8 cellular contexts compared by ENCODE assay signal in the genomic region with DNA sequence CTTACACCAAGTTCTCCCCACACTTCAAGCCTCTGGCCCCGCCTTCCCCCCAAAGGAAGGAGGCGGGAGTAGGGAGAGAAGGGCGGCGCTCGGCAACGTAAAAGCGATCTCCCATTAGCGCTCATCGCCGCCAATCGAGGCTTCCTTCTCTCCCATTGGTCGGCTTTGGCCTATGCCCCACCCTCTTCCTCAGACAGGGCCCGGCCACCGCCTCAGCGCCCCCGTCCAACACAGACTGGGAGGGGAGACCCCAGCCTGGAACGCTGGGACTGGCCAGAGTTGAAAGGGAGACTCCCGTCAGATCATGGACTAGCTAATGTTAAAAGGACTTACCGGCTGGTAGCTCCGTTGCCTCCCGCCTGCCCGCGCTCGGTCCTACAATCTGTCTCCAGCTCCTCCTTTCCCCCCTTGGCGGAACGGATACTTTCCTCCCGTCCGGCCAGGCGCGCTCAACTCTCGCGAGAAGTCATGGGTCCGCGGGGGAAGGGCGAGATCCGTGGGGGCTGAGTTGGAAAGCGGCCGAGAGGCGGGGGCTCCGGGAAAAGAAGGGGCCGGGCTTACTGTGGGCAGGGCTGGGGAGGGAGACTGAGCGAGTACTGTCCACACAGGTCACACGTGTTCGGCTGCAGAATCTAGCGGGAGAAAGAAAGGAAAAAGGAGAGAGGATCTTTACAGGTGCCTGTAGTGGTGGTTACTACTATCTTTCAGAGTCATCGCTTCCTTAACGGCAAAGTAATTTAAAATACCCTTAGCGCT. TPM values are rescaled to one million over a fixed set of nuclear protein-coding genes. Genes with fewer than 3 reads are reported as not detected.
A peak's percentile ranks its signal among the peaks of the same experiment; 100 is the strongest.
DNase-seq lines count a peak whose midpoint lies in the region; ATAC-seq and TF ChIP-seq lines count a peak whose summit lies in the region.

TSS of gene ATF7 (minus strand) at position 437 of the 756 bp plus-strand sequence. CDS start 25,382 bp downstream, outside the sequence.

- H3K79me2 ChIP-seq in OCI-LY3 (ENCODE audit: low read length), result peaks cover 37% of the 10 kb centered on the region

- ATAC-seq in GM21515 (IDR thresholded peaks at IDR 0.05; ENCODE audit: unreplicated experiment), result peak; percentile 94

- H3K4me3 Mint-ChIP-seq in endothelial cell (ENCODE audit: unreplicated experiment) (peak within 1 kb of the TSS; percentile 98), mesothelial cell of epicardium (peak within 1 kb of the TSS; percentile 95)

- peak; percentile 98 for DNase-seq in D341Med (ENCODE audit: low spot score)
- DNase-seq in HuH-7 (ENCODE audit: low spot score), result peak; percentile 89
- peak; percentile 100 for DNase-seq in activated CD8-positive, alpha-beta memory T cell treated with anti-CD3 and anti-CD28 coated beads, Interleukin-2, amount 50 U/mL, for 48 hours
- peak; percentile 100 for DNase-seq in endothelial cell (ENCODE audit: low spot score)
- peak; percentile 96 to 99 for DNase-seq in mesothelial cell of epicardium (ENCODE audit: low spot score in 2 of 2, unreplicated experiment in 2 of 2)
- DNase-seq in stimulated activated CD8-positive, alpha-beta memory T cell treated with anti-CD3 and anti-CD28 coated beads, Interleukin-15, amount 100 ng/mL, for 48 hours (ENCODE audit: low read depth in 2 of 2), result peak; percentile 93 to 95

- H3K36me3 Mint-ChIP-seq in endothelial cell (ENCODE audit: low read depth, unreplicated experiment) (peaks cover 4% of the 10 kb centered on the region), mesothelial cell of epicardium (no peaks in the 10 kb centered on the region)

- H3K4me3 ChIP-seq in OCI-LY3 (ENCODE audit: low read length), result peak within 1 kb of the TSS; percentile 96

- H3K9me3 Mint-ChIP-seq in endothelial cell (ENCODE audit: unreplicated experiment), result no peaks in the 10 kb centered on the region
- no peaks in the 10 kb centered on the region for H3K9me3 Mint-ChIP-seq in mesothelial cell of epicardium

- H2AFZ ChIP-seq in OCI-LY3 (ENCODE audit: low read depth, low read length), result peak within 1 kb of the TSS; percentile 89

- peaks cover 29% of the 10 kb centered on the region for H3K4me1 ChIP-seq in OCI-LY3 (ENCODE audit: low read length)

- peak within 1 kb of the TSS; percentile 98 for H3K4me2 ChIP-seq in OCI-LY3 (ENCODE audit: low read length)

- H3K27me3 ChIP-seq in OCI-LY3 (ENCODE audit: low read depth, low read length), result no peaks in the 10 kb centered on the region

- peak within 1 kb of the TSS; percentile 97 for H3K9ac ChIP-seq in OCI-LY3 (ENCODE audit: low read length)

- H3K9me3 ChIP-seq in OCI-LY3 (ENCODE audit: insufficient read depth, low read length), result no peaks in the 10 kb centered on the region

- peak within 1 kb of the TSS; percentile 76 for H3K27ac ChIP-seq in OCI-LY3 (ENCODE audit: low read length)

- H3K27me3 Mint-ChIP-seq in endothelial cell (ENCODE audit: unreplicated experiment) (peaks cover 17% of the 10 kb centered on the region), mesothelial cell of epicardium (ENCODE audit: low read depth) (peaks cover 3% of the 10 kb centered on the region)

- H3K27ac Mint-ChIP-seq in endothelial cell (ENCODE audit: unreplicated experiment) (peak within 1 kb of the TSS; percentile 94), mesothelial cell of epicardium (peak within 1 kb of the TSS; percentile 96)

- H4K20me1 ChIP-seq in OCI-LY3 (ENCODE audit: insufficient read depth, low read length), result no peaks in the 10 kb centered on the region

- no peak for TF ChIP-seq CTCF in OCI-LY3 (IDR thresholded peaks at IDR 0.05; ENCODE audit: low read depth, low read length)
- TF ChIP-seq CTCF in endothelial cell (IDR thresholded peaks at IDR 0.05; ENCODE audit: unreplicated experiment), result no peak
- no peak for TF ChIP-seq CTCF in mesothelial cell of epicardium (IDR thresholded peaks at IDR 0.05; ENCODE audit: unreplicated experiment)

- H3K4me1 Mint-ChIP-seq in endothelial cell (ENCODE audit: unreplicated experiment), result peaks cover 23% of the 10 kb centered on the region
- H3K4me1 Mint-ChIP-seq in mesothelial cell of epicardium, result peaks cover 42% of the 10 kb centered on the region

- H3K36me3 ChIP-seq in OCI-LY3 (replicated peaks; ENCODE audit: low read depth, low read length), result no peaks in the 10 kb centered on the region

RNA-seq across cellular contexts. Expression of gene ATF7, which starts in this region (rescaled TPM):
- 63.3 TPM for total RNA-seq in endothelial cell (ENCODE audit: unreplicated experiment)
- total RNA-seq in mesothelial cell of epicardium, result 35.4 to 38.6 TPM (median 36.3 TPM) in 3 replicates

Comparison
In these comparisons a context has a peak if more than half of its experiments do, and no peak if none do; other contexts are left out.
1. Peak in every context shown above with its lines: DNase-seq, ATAC-seq, H3K4me3 ChIP-seq and H3K27ac ChIP-seq.